Comparison of ENCODE assay signal across 8 cellular contexts in the genomic region with DNA sequence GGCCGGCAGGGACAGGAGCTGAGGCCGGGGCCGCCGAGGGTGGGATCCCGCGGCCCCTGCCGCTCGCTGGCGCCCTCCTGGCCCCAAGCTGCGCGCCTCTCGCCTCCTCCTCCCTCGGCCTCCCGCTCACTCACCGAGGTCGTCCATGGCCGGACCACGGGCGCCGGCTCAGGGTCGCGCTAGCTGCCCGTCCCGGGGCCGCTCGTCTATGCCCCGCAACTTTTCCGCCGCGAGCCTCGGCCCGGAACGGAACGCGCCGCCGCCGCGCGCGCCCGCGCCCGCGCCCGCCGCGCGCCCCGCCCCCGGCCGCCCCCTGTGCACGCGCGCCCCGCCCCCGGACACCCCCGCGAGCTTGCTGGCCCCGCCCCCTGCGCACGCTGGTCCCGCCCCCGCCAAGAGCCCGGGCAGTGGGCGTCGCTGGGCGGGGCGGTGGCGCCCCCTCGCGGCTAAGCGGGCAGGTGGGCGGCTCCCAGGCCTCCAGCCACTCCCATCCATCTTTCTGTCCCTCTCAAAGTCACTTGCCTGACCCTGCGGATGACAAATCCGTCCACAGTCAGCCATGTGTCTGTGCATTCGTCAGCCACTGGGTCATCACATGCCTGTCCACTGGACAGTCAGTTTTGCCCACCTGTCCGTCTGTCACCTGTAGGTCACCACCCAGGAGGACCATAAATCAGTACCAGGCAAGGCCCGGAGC. TPM values are rescaled to one million over a fixed set of nuclear protein-coding genes. Genes with fewer than 3 reads are reported as not detected.
DNase-seq lines count a peak whose midpoint lies in the region; ATAC-seq and TF ChIP-seq lines count a peak whose summit lies in the region.

A gene (minus strand): TSS at position 248 of the 697 bp plus-strand sequence. CDS start 101 bp downstream, at position 147.

- H3K4me3 ChIP-seq in colonic mucosa, result peak within 1 kb of the TSS; percentile 95

- intact Hi-C loops in activated CD4-positive, alpha-beta T cell treated with anti-CD3 and anti-CD28 coated beads, Interleukin-2, amount 10 ng/mL, durations not matched to agents 24 days and 14 days (cut with micrococcal nuclease), result loop anchor here (1.0 to 10.0 kb wide), 4 partner anchors 13 to 151 kb away; a partner anchor contains a TSS
- intact Hi-C loops in colonic mucosa (cut with DNase I), result loop anchor here (2.0 kb wide), 1 partner anchor 37 kb away; no protein-coding TSS in a partner anchor

- H3K9me3 ChIP-seq in colonic mucosa, result no peaks in the 10 kb centered on the region

- H3K27ac ChIP-seq in colonic mucosa, result peak within 1 kb of the TSS; percentile 78

- H3K27ac Mint-ChIP-seq in activated CD4-positive, alpha-beta T cell treated with anti-CD3 and anti-CD28 coated beads, Interleukin-2, amount 10 ng/mL, durations not matched to agents 24 days and 14 days, result peak within 1 kb of the TSS; percentile 93

- H3K4me1 ChIP-seq in colonic mucosa, result peaks cover 26% of the 10 kb centered on the region

- no peaks in the 10 kb centered on the region for H3K27me3 ChIP-seq in colonic mucosa

- H3K4me1 Mint-ChIP-seq in activated CD4-positive, alpha-beta T cell treated with anti-CD3 and anti-CD28 coated beads, Interleukin-2, amount 10 ng/mL, durations not matched to agents 24 days and 14 days, result peaks cover 45% of the 10 kb centered on the region

- ATAC-seq in HG03064 (IDR thresholded peaks at IDR 0.05; ENCODE audit: low read depth, unreplicated experiment) (peak; percentile 70), left lobe of liver (peak; percentile 97)

- peak; percentile 76 for TF ChIP-seq CTCF in colonic mucosa (IDR thresholded peaks at IDR 0.05)

- H3K9me3 Mint-ChIP-seq in activated CD4-positive, alpha-beta T cell treated with anti-CD3 and anti-CD28 coated beads, Interleukin-2, amount 10 ng/mL, durations not matched to agents 24 days and 14 days, result no peaks in the 10 kb centered on the region

- DNase-seq in DMS79 treated with DMSO at 0.1 percent for 48 hours (lab: John Stamatoyannopoulos, UW) (peak; percentile 49), DMS79 (lab: John Stamatoyannopoulos, UW) (no peak), NCI-H446 (lab: John Stamatoyannopoulos, UW) (peak; percentile 29 to 82), colonic mucosa (peak; percentile 91), left lobe of liver (ENCODE audit: low spot score) (peak; percentile 91)
- DNase-seq in activated CD4-positive, alpha-beta T cell treated with anti-CD3 and anti-CD28 coated beads, Interleukin-2, amount 10 ng/mL, durations not matched to agents 24 days and 14 days, result peak; percentile 97
- peak; percentile 85 for DNase-seq in stimulated activated CD4-positive, alpha-beta T cell treated with anti-CD3 and anti-CD28 coated beads, Interleukin-2, amount 100 ng/mL, for 4 hours (ENCODE audit: low read depth)

- peaks cover 1% of the 10 kb centered on the region for H3K27me3 Mint-ChIP-seq in activated CD4-positive, alpha-beta T cell treated with anti-CD3 and anti-CD28 coated beads, Interleukin-2, amount 10 ng/mL, durations not matched to agents 24 days and 14 days

- H3K36me3 ChIP-seq in colonic mucosa, result no peaks in the 10 kb centered on the region

- H3K4me3 Mint-ChIP-seq in activated CD4-positive, alpha-beta T cell treated with anti-CD3 and anti-CD28 coated beads, Interleukin-2, amount 10 ng/mL, durations not matched to agents 24 days and 14 days, result peak within 1 kb of the TSS; percentile 88

- peaks cover 10% of the 10 kb centered on the region for H3K36me3 Mint-ChIP-seq in activated CD4-positive, alpha-beta T cell treated with anti-CD3 and anti-CD28 coated beads, Interleukin-2, amount 10 ng/mL, durations not matched to agents 24 days and 14 days (ENCODE audit: low read depth)

- peak within 1 kb of the TSS; percentile 76 to 98 for H3K9ac ChIP-seq in colonic mucosa (ENCODE audit: low read depth in 2 of 2, low read length in 2 of 2)

RNA-seq across cellular contexts. Expression of the gene that starts here (rescaled TPM):
- 48.4 and 51.2 TPM in 2 replicates for total RNA-seq in activated CD4-positive, alpha-beta T cell treated with anti-CD3 and anti-CD28 coated beads, Interleukin-2, amount 10 ng/mL, durations not matched to agents 24 days and 14 days
- total RNA-seq in colonic mucosa (100 to 1,000 TPM; 133 to 142 TPM), left lobe of liver (24.0 TPM)
